ENCODE assay signal across 9 cellular contexts in the genomic region with DNA sequence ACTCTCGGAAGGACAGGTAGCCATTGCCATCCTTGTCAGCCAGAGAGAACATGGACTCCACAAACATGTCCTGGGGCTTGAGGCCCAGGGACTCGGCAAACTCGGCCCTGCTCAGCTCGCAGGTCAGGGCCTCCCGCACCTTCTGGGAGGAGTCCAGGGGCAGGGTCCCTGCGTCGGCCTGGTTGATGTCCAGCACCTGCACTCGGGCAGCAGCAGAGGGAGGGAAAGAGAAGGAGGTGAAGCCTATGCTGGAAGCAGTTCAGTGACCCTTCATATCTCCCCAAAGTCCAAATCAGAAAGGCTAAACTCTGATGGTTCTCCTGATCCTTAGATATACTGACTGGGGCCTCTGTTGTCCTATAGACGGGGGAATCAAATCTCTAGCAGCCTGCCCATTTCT. TPM values are rescaled to one million over a fixed set of nuclear protein-coding genes. Genes with fewer than 3 reads are reported as not detected.
"Had no signal": no experiment of that assay in that cellular context is flagged by ENCODE, and none has a peak within 500 bp of the region (broad histone marks: within the 10 kb centered on the region; RNA-seq: fewer than 3 reads in every experiment).

No MANE protein-coding gene starts in this region.

RNA-seq across cellular contexts. Expression of gene DUOX2, which starts 9.8 kb away (rescaled TPM):
- total RNA-seq: LHCN-M2, PC-9, RPMI7951, SJCRH30 had no signal

RNA-seq across cellular contexts. Expression of gene DUOXA2, which starts 10.0 kb away (rescaled TPM):
- total RNA-seq: LHCN-M2, MCF 10A, NCI-H460, OCI-LY7, PC-9, Right ventricle myocardium inferior, RPMI7951, SJCRH30, SK-MEL-5 had no signal

RNA-seq across cellular contexts. Expression of gene DUOXA1, which starts 25.5 kb away (rescaled TPM):
- total RNA-seq: LHCN-M2, OCI-LY7, RPMI7951, SK-MEL-5 had no signal

RNA-seq across cellular contexts. Expression of gene DUOX1, which starts 25.6 kb away (rescaled TPM):
- total RNA-seq: NCI-H460, OCI-LY7, PC-9, RPMI7951, SJCRH30, SK-MEL-5 had no signal
